In genomic region chr2:207819839-207820784, GRCh38 we compare ENCODE assay signal across 1 cellular context.
TF ChIP-seq lines count a peak whose summit lies in the region.

No MANE protein-coding gene starts in this region.

TF ChIP-seq in HEK293, 187 proteins besides CTCF, POLR2A, EP300 and RAD21 (continued from another document):
- TF ChIP-seq PRDM4 (tag by site-specific recombination; IDR thresholded peaks at IDR 0.05) (no peak), ZNF629 (tag by site-specific recombination; IDR thresholded peaks at IDR 0.05) (no peak), ZNF132 (tag by site-specific recombination; IDR thresholded peaks at IDR 0.05; ENCODE audit: borderline replicate concordance) (no peak), ZNF518A (tag by site-specific recombination; conservative IDR thresholded peaks at IDR 0.05; ENCODE audit: low read depth) (no peak), KLF8 (tag by site-specific recombination; IDR thresholded peaks at IDR 0.05) (no peak), ZNF133 (tag by site-specific recombination; IDR thresholded peaks at IDR 0.05) (0 out of 2 replicates have a peak, but pooled peaks have one; percentile 34), ZNF274 (IDR thresholded peaks at IDR 0.05; ENCODE audit: low read length) (no peak), ZNF274 (tag by site-specific recombination; IDR thresholded peaks at IDR 0.05; ENCODE audit: borderline replicate concordance) (no peak), ZNF140 (tag by site-specific recombination; IDR thresholded peaks at IDR 0.05) (no peak), ZNF280C (tag by site-specific recombination; IDR thresholded peaks at IDR 0.05) (no peak), ZNF792 (tag by site-specific recombination; IDR thresholded peaks at IDR 0.05) (no peak), EGR2 (tag by site-specific recombination; IDR thresholded peaks at IDR 0.05; ENCODE audit: low read depth) (0 out of 2 replicates have a peak, but pooled peaks have one; percentile 15), ZNF626 (tag by site-specific recombination; IDR thresholded peaks at IDR 0.05) (no peak), MEIS1 (CRISPR knock-in tag; IDR thresholded peaks at IDR 0.05; ENCODE audit: borderline replicate concordance) (no peak), ZNF549 (tag by site-specific recombination; IDR thresholded peaks at IDR 0.05) (no peak), GLIS2 (tag by site-specific recombination; IDR thresholded peaks at IDR 0.05) (no peak), ZNF768 (tag by site-specific recombination; IDR thresholded peaks at IDR 0.05) (no peak)
